26 cellular contexts compared by ENCODE assay signal in genomic region chr3:198106265-198106664, GRCh38.
DNase-seq lines count a peak whose midpoint lies in the region; ATAC-seq, FAIRE-seq and TF ChIP-seq lines count a peak whose summit lies in the region.
"Had no signal": no experiment of that assay in that cellular context is flagged by ENCODE, and none has a peak within 500 bp of the region (broad histone marks: within the 10 kb centered on the region; RNA-seq: fewer than 3 reads in every experiment).

No MANE protein-coding gene starts in this region.

- in situ Hi-C loops in K562 (cut with MboI) = no loop called here

- no peaks in the 10 kb centered on the region for H3K27me3 ChIP-seq in K562 (ENCODE audit: control insufficient read depth in 2 of 2, insufficient read depth in 2 of 2, low read length in 2 of 2)
- peaks cover 4% of the 10 kb centered on the region for H3K27me3 ChIP-seq in right cardiac atrium (ENCODE audit: control insufficient read depth, insufficient read depth)

- H2AFZ ChIP-seq in K562 (ENCODE audit: low read depth, low read length) = peak overlapping the region; percentile 84

- TF ChIP-seq POLR2A in K562 (conservative IDR thresholded peaks at IDR 0.05) = peak; percentile 77

- peaks cover 17% of the 10 kb centered on the region for H3K4me1 Mint-ChIP-seq in activated naive CD4-positive, alpha-beta T cell treated with anti-CD3 and anti-CD28 coated beads, Interleukin-2, amount 50 U/mL, for 24 hours
- H3K4me1 Mint-ChIP-seq in stimulated activated naive B cell treated with anti-CD40 and anti-IgM and Interleukin-4, amounts not matched to agents 10 μg/mL and 1 μg/mL and 100 μg/mL, for 72 hours = peaks cover 5 to 8% of the 10 kb centered on the region in 2 donors

- no peaks in the 10 kb centered on the region for H3K9me1 ChIP-seq in K562 (ENCODE audit: control insufficient read depth, insufficient read depth, low read length)

- TF ChIP-seq EP300 in K562 (IDR thresholded peaks at IDR 0.05; ENCODE audit: low read length) = no peak

- H3K4me2 ChIP-seq in K562 (ENCODE audit: insufficient read depth, low read length) = peak overlapping the region; percentile 79

- no peaks in the 10 kb centered on the region for H3K36me3 ChIP-seq in K562 (ENCODE audit: control insufficient read depth, insufficient read depth, low read length)
- H3K36me3 ChIP-seq: pancreas, tibial artery had no signal

- no peaks in the 10 kb centered on the region for H4K20me1 ChIP-seq in K562 (replicated peaks; ENCODE audit: control insufficient read depth, insufficient read depth, low read length)

- DNase-seq in activated naive CD4-positive, alpha-beta T cell treated with Interleukin-2 at 50 U/mL for 16 hours = no peak
- peak; percentile 1 for DNase-seq in RCC 7860 (ENCODE audit: low spot score)
- DNase-seq in K562 (ENCODE audit: extremely low read depth in 1 of 4, low spot score in 3 of 4) = peak in 2 of 4 experiments; percentile 21 to 65
- no peak for DNase-seq in stimulated activated naive B cell treated with anti-CD40 and anti-IgM and Interleukin-4, amounts not matched to agents 10 μg/mL and 1 μg/mL and 100 μg/mL, for 72 hours
- DNase-seq in HEK293T (ENCODE audit: extremely low spot score) = no peak
- DNase-seq in right cardiac atrium = no peak
- DNase-seq in NOMO-1 treated with DMSO at 0.1 percent for 48 hours (lab: John Stamatoyannopoulos, UW; ENCODE audit: unreplicated experiment) = no peak
- DNase-seq: activated CD8-positive, alpha-beta memory T cell treated with anti-CD3 and anti-CD28 coated beads for 24 hours; activated gamma-delta T cell treated with Interleukin-2 at 50 U/mL for 16 hours; Caco-2; foreskin fibroblast; hippocampal formation; KBM-7; NCI-H1092 treated with DMSO at 0.1 percent for 48 hours; NCI-H2107; NCI-H510A treated with DMSO at 0.1 percent for 48 hours; pancreas; SW 1271; tibial artery had no signal

- H3K27ac ChIP-seq in K562 (ENCODE audit: extremely low read depth, low read depth, low read length) = peak overlapping the region; percentile 77
- no peak overlapping the region for H3K27ac ChIP-seq in right cardiac atrium (ENCODE audit: low read length)
- H3K27ac ChIP-seq: epithelial cell of prostate, pancreas, tibial artery had no signal

- no peak for TF ChIP-seq CTCF in K562 (IDR thresholded peaks at IDR 0.05 in 2 of 3, conservative IDR thresholded peaks at IDR 0.05 in 1 of 3; ENCODE audit: insufficient read depth in 2 of 3, low read depth in 1 of 3, low read length in 3 of 3)

- no peak for FAIRE-seq in RCC 7860 (lab: Jason Lieb, UNC)
- FAIRE-seq in K562 (lab: Jason Lieb, UNC) = no peak
- FAIRE-seq: keratinocyte, pancreas had no signal

- POLR2A ChIA-PET in K562 (lab: Yijun Ruan, JAX) = no interaction called here
- POLR2A ChIA-PET in HEK293T (lab: Yijun Ruan, JAX) = no interaction called here

- intact Hi-C loops in K562 (cut with micrococcal nuclease) (no loop called here), right cardiac atrium (cut with DNase I) (no loop called here)

- WGBS in K562 (ENCODE audit: insufficient coverage, low coverage, missing lambda C conversion rate) = 4% methylated on average over 4 of the region's 4 CpGs
- WGBS in right cardiac atrium = 89% methylated on average over 4 of the region's 4 CpGs

- H3K4me3 Mint-ChIP-seq in activated naive CD4-positive, alpha-beta T cell treated with anti-CD3 and anti-CD28 coated beads, Interleukin-2, amount 50 U/mL, for 24 hours = peak overlapping the region; percentile 64
- peak overlapping the region in 1 of 2 donors; percentile 74 for H3K4me3 Mint-ChIP-seq in stimulated activated naive B cell treated with anti-CD40 and anti-IgM and Interleukin-4, amounts not matched to agents 10 μg/mL and 1 μg/mL and 100 μg/mL, for 72 hours
- H3K4me3 Mint-ChIP-seq: stimulated activated memory B cell treated with anti-CD40 and anti-IgM and Interleukin-4, amounts not matched to agents 10 μg/mL and 1 μg/mL and 100 μg/mL, for 72 hours had no signal

- CTCF ChIA-PET in K562 (lab: Yijun Ruan, JAX; ENCODE audit: low intra/inter-chr PET ratio) (no interaction called here), HEK293T (lab: Yijun Ruan, JAX) (no interaction called here)

- ATAC-seq in K562 = peak; percentile 79
- no peak for ATAC-seq in stimulated activated naive B cell treated with anti-CD40 and anti-IgM and Interleukin-4, amounts not matched to agents 10 μg/mL and 1 μg/mL and 100 μg/mL, for 72 hours (replicated peaks)
- no peak for ATAC-seq in right cardiac atrium
- ATAC-seq: HCT116; pancreas; sciatic nerve; stimulated activated memory B cell treated with anti-CD40 and anti-IgM and Interleukin-4, amounts not matched to agents 10 μg/mL and 1 μg/mL and 100 μg/mL, for 72 hours had no signal

- H3K4me1 ChIP-seq in K562 (replicated peaks in 1 of 2; ENCODE audit: control insufficient read depth in 2 of 2, insufficient read depth in 2 of 2, low read length in 2 of 2) = peaks cover 0 to 29% of the 10 kb centered on the region in 2 experiments; a peak in 4 of 5 replicates
- no peaks in the 10 kb centered on the region for H3K4me1 ChIP-seq in right cardiac atrium (ENCODE audit: control insufficient read depth, insufficient read depth, low read length)
- H3K4me1 ChIP-seq: Caco-2, pancreas, tibial artery had no signal

- peaks cover 7% of the 10 kb centered on the region for H3K27me3 Mint-ChIP-seq in activated naive CD4-positive, alpha-beta T cell treated with anti-CD3 and anti-CD28 coated beads, Interleukin-2, amount 50 U/mL, for 24 hours
- H3K27me3 Mint-ChIP-seq in stimulated activated naive B cell treated with anti-CD40 and anti-IgM and Interleukin-4, amounts not matched to agents 10 μg/mL and 1 μg/mL and 100 μg/mL, for 72 hours = peaks cover 16 to 18% of the 10 kb centered on the region in 2 donors

- H3K9me3 ChIP-seq in K562 (replicated peaks; ENCODE audit: control insufficient read depth, insufficient read depth, low read depth, low read length) (no peaks in the 10 kb centered on the region), right cardiac atrium (ENCODE audit: control insufficient read depth, low read length) (no peaks in the 10 kb centered on the region)
- H3K9me3 ChIP-seq: Caco-2, pancreas, tibial artery had no signal

- BruUV-seq in K562 (replicated peaks; lab: Mats Ljungman, UMichigan) = no TSS peak

- no peak for TF ChIP-seq RAD21 in K562 (CRISPR knock-in tag; conservative IDR thresholded peaks at IDR 0.05 in 1 of 2, IDR thresholded peaks at IDR 0.05 in 1 of 2)

- H3K4me3 ChIP-seq in K562 (peak overlapping the region; percentile 44), right cardiac atrium (ENCODE audit: low read length) (no peak overlapping the region)
- H3K4me3 ChIP-seq: lung, pancreas, tibial artery had no signal

- H3K79me2 ChIP-seq in K562 (ENCODE audit: control insufficient read depth, insufficient read depth, low read length) = no peaks in the 10 kb centered on the region

- H3K27ac Mint-ChIP-seq in activated naive CD4-positive, alpha-beta T cell treated with anti-CD3 and anti-CD28 coated beads, Interleukin-2, amount 50 U/mL, for 24 hours = peak overlapping the region; percentile 59
- H3K27ac Mint-ChIP-seq in stimulated activated naive B cell treated with anti-CD40 and anti-IgM and Interleukin-4, amounts not matched to agents 10 μg/mL and 1 μg/mL and 100 μg/mL, for 72 hours = peak overlapping the region; percentile 86
- H3K27ac Mint-ChIP-seq: stimulated activated memory B cell treated with anti-CD40 and anti-IgM and Interleukin-4, amounts not matched to agents 10 μg/mL and 1 μg/mL and 100 μg/mL, for 72 hours had no signal

- no peaks in the 10 kb centered on the region for H3K9me3 Mint-ChIP-seq in activated naive CD4-positive, alpha-beta T cell treated with anti-CD3 and anti-CD28 coated beads, Interleukin-2, amount 50 U/mL, for 24 hours
- H3K9me3 Mint-ChIP-seq in stimulated activated naive B cell treated with anti-CD40 and anti-IgM and Interleukin-4, amounts not matched to agents 10 μg/mL and 1 μg/mL and 100 μg/mL, for 72 hours = peaks cover 10 to 11% of the 10 kb centered on the region in 2 donors

- peak overlapping the region; percentile 2 to 68; a peak in 2 of 4 replicates for H3K9ac ChIP-seq in K562 (ENCODE audit: insufficient read depth in 1 of 2, low read depth in 2 of 2, low read length in 2 of 2)

- peaks cover 10% of the 10 kb centered on the region for H3K36me3 Mint-ChIP-seq in activated naive CD4-positive, alpha-beta T cell treated with anti-CD3 and anti-CD28 coated beads, Interleukin-2, amount 50 U/mL, for 24 hours
- H3K36me3 Mint-ChIP-seq in stimulated activated naive B cell treated with anti-CD40 and anti-IgM and Interleukin-4, amounts not matched to agents 10 μg/mL and 1 μg/mL and 100 μg/mL, for 72 hours = peaks cover 3 to 11% of the 10 kb centered on the region in 2 donors

TF ChIP-seq in K562, 482 proteins besides CTCF, POLR2A, EP300 and RAD21 (continues in another document):
- TF ChIP-seq, protein P1, sequence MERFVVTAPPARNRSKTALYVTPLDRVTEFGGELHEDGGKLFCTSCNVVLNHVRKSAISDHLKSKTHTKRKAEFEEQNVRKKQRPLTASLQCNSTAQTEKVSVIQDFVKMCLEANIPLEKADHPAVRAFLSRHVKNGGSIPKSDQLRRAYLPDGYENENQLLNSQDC (CRISPR knock-in tag; IDR thresholded peaks at IDR 0.05) = no peak
- no peak for TF ChIP-seq ZNF263 (CRISPR knock-in tag; IDR thresholded peaks at IDR 0.05; ENCODE audit: borderline replicate concordance)
- TF ChIP-seq, protein P2, sequence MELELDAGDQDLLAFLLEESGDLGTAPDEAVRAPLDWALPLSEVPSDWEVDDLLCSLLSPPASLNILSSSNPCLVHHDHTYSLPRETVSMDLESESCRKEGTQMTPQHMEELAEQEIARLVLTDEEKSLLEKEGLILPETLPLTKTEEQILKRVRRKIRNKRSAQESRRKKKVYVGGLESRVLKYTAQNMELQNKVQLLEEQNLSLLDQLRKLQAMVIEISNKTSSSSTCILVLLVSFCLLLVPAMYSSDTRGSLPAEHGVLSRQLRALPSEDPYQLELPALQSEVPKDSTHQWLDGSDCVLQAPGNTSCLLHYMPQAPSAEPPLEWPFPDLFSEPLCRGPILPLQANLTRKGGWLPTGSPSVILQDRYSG (tag; conservative IDR thresholded peaks at IDR 0.05; ENCODE audit: low read depth) = no peak

TF ChIP-seq in HEK293T, 16 proteins besides CTCF, POLR2A, EP300 and RAD21:
- no peak for TF ChIP-seq NFRKB (IDR thresholded peaks at IDR 0.05)
- TF ChIP-seq L3MBTL2 (conservative IDR thresholded peaks at IDR 0.05) = no peak
- TF ChIP-seq CTBP1 (IDR thresholded peaks at IDR 0.05; ENCODE audit: borderline replicate concordance) = no peak
- TF ChIP-seq SP1 (IDR thresholded peaks at IDR 0.05) = no peak
TF ChIP-seq in HEK293T: peak in this region for 0.
